In genomic region chr11:2272241-2272945, GRCh38 we compare ENCODE assay signal across 24 cellular contexts. TPM values are rescaled to one million over a fixed set of nuclear protein-coding genes. Genes with fewer than 3 reads are reported as not detected.
DNase-seq lines count a peak whose midpoint lies in the region; ATAC-seq and TF ChIP-seq lines count a peak whose summit lies in the region.
"Had no signal": no experiment of that assay in that cellular context is flagged by ENCODE, and none has a peak within 500 bp of the region (broad histone marks: within the 10 kb centered on the region; RNA-seq: fewer than 3 reads in every experiment).

No MANE protein-coding gene starts in this region.

- peaks cover 12% of the 10 kb centered on the region for H3K4me1 ChIP-seq in upper lobe of right lung

- no peak overlapping the region for H3K27ac Mint-ChIP-seq in activated T-helper 2 cell treated with anti-CD3 and anti-CD28 coated beads, Interferon-gamma antibody, Interleukin-2, Interleukin-4, amounts not matched to agents 10 μg/mL and 5 μg/mL and 100 μg/mL, durations not matched to agents 14 hours and 24 hours and 36 hours
- no peak overlapping the region for H3K27ac Mint-ChIP-seq in natural killer cell treated with Interleukin-12 subunit alpha and Interleukin-12 subunit beta and Interleukin-15 and Interleukin-18, amount 100 ng/mL, for 72 hours
- H3K27ac Mint-ChIP-seq: activated naive CD8-positive, alpha-beta T cell treated with anti-CD3 and anti-CD28 coated beads for 36 hours; activated T-cell treated with anti-CD3 and anti-CD28 coated beads, Interleukin-2, amount 50 U/mL, for 72 hours had no signal

- H3K4me3 ChIP-seq in upper lobe of right lung, result no peak overlapping the region
- H3K4me3 ChIP-seq: BLaER1, body of pancreas, HAP-1, thyroid gland had no signal

- no peaks in the 10 kb centered on the region for H3K9me3 Mint-ChIP-seq in activated T-cell treated with anti-CD3 and anti-CD28 coated beads, Interleukin-2, amount 50 U/mL, for 4 hours
- no peaks in the 10 kb centered on the region for H3K9me3 Mint-ChIP-seq in activated T-helper 2 cell treated with anti-CD3 and anti-CD28 coated beads, Interferon-gamma antibody, Interleukin-2, Interleukin-4, amounts not matched to agents 10 μg/mL and 5 μg/mL and 100 μg/mL, durations not matched to agents 14 hours and 24 hours and 36 hours
- H3K9me3 Mint-ChIP-seq in natural killer cell treated with Interleukin-12 subunit alpha and Interleukin-12 subunit beta and Interleukin-15 and Interleukin-18, amount 100 ng/mL, for 72 hours, result no peaks in the 10 kb centered on the region
- H3K9me3 Mint-ChIP-seq: activated naive CD8-positive, alpha-beta T cell treated with anti-CD3 and anti-CD28 coated beads for 36 hours; activated T-cell treated with anti-CD3 and anti-CD28 coated beads, Interleukin-2, amount 50 U/mL, for 72 hours; naive thymus-derived CD8-positive, alpha-beta T cell had no signal

- intact Hi-C loops in activated T-helper 2 cell treated with anti-CD3 and anti-CD28 coated beads, Interferon-gamma antibody, Interleukin-2, Interleukin-4, amounts not matched to agents 10 μg/mL and 5 μg/mL and 100 μg/mL, durations not matched to agents 14 hours and 24 hours and 36 hours (cut with micrococcal nuclease), result no loop called here
- intact Hi-C loops in upper lobe of right lung (cut with DNase I), result no loop called here

- H3K27ac ChIP-seq in upper lobe of right lung, result no peak overlapping the region
- H3K27ac ChIP-seq: BLaER1, body of pancreas had no signal

- H3K27me3 ChIP-seq in upper lobe of right lung, result peaks cover 29% of the 10 kb centered on the region
- H3K27me3 ChIP-seq: thyroid gland had no signal

- H3K4me1 Mint-ChIP-seq in activated T-cell treated with anti-CD3 and anti-CD28 coated beads, Interleukin-2, amount 50 U/mL, for 4 hours (ENCODE audit: low read depth), result peaks cover 17% of the 10 kb centered on the region
- peaks cover 1% of the 10 kb centered on the region for H3K4me1 Mint-ChIP-seq in activated T-helper 2 cell treated with anti-CD3 and anti-CD28 coated beads, Interferon-gamma antibody, Interleukin-2, Interleukin-4, amounts not matched to agents 10 μg/mL and 5 μg/mL and 100 μg/mL, durations not matched to agents 14 hours and 24 hours and 36 hours (ENCODE audit: low read depth)
- peaks cover 14 to 16% of the 10 kb centered on the region in 2 donors for H3K4me1 Mint-ChIP-seq in natural killer cell treated with Interleukin-12 subunit alpha and Interleukin-12 subunit beta and Interleukin-15 and Interleukin-18, amount 100 ng/mL, for 72 hours (ENCODE audit: low read depth in 2 of 2)

- no peak for TF ChIP-seq CTCF in upper lobe of right lung (IDR thresholded peaks at IDR 0.05)

- H3K4me3 Mint-ChIP-seq in activated T-cell treated with anti-CD3 and anti-CD28 coated beads, Interleukin-2, amount 50 U/mL, for 4 hours, result peak overlapping the region; percentile 17
- no peak overlapping the region for H3K4me3 Mint-ChIP-seq in activated T-helper 2 cell treated with anti-CD3 and anti-CD28 coated beads, Interferon-gamma antibody, Interleukin-2, Interleukin-4, amounts not matched to agents 10 μg/mL and 5 μg/mL and 100 μg/mL, durations not matched to agents 14 hours and 24 hours and 36 hours (ENCODE audit: low read depth)
- peak overlapping the region; percentile 20 for H3K4me3 Mint-ChIP-seq in natural killer cell treated with Interleukin-12 subunit alpha and Interleukin-12 subunit beta and Interleukin-15 and Interleukin-18, amount 100 ng/mL, for 72 hours

- H3K27me3 Mint-ChIP-seq in activated T-cell treated with anti-CD3 and anti-CD28 coated beads, Interleukin-2, amount 50 U/mL, for 4 hours (ENCODE audit: low read depth), result peaks cover 31% of the 10 kb centered on the region
- H3K27me3 Mint-ChIP-seq in activated T-helper 2 cell treated with anti-CD3 and anti-CD28 coated beads, Interferon-gamma antibody, Interleukin-2, Interleukin-4, amounts not matched to agents 10 μg/mL and 5 μg/mL and 100 μg/mL, durations not matched to agents 14 hours and 24 hours and 36 hours (ENCODE audit: low read depth), result peaks cover 24% of the 10 kb centered on the region
- peaks cover 2 to 6% of the 10 kb centered on the region in 2 donors for H3K27me3 Mint-ChIP-seq in natural killer cell treated with Interleukin-12 subunit alpha and Interleukin-12 subunit beta and Interleukin-15 and Interleukin-18, amount 100 ng/mL, for 72 hours

- no peaks in the 10 kb centered on the region for H3K36me3 Mint-ChIP-seq in activated T-cell treated with anti-CD3 and anti-CD28 coated beads, Interleukin-2, amount 50 U/mL, for 4 hours (ENCODE audit: insufficient read depth)
- H3K36me3 Mint-ChIP-seq in activated T-helper 2 cell treated with anti-CD3 and anti-CD28 coated beads, Interferon-gamma antibody, Interleukin-2, Interleukin-4, amounts not matched to agents 10 μg/mL and 5 μg/mL and 100 μg/mL, durations not matched to agents 14 hours and 24 hours and 36 hours (ENCODE audit: low read depth), result no peaks in the 10 kb centered on the region
- no peaks in the 10 kb centered on the region for H3K36me3 Mint-ChIP-seq in natural killer cell treated with Interleukin-12 subunit alpha and Interleukin-12 subunit beta and Interleukin-15 and Interleukin-18, amount 100 ng/mL, for 72 hours
- H3K36me3 Mint-ChIP-seq: activated naive CD8-positive, alpha-beta T cell treated with anti-CD3 and anti-CD28 coated beads for 36 hours; naive thymus-derived CD8-positive, alpha-beta T cell had no signal

- ATAC-seq in activated T-cell treated with anti-CD3 and anti-CD28 coated beads, Interleukin-2, amount 50 U/mL, for 4 hours, result no peak
- no peak for ATAC-seq in natural killer cell treated with Interleukin-12 subunit alpha and Interleukin-12 subunit beta and Interleukin-15 and Interleukin-18, amount 100 ng/mL, for 72 hours
- ATAC-seq in upper lobe of right lung (no peak), HG03460 (IDR thresholded peaks at IDR 0.05; ENCODE audit: unreplicated experiment) (no peak), GM18511 (IDR thresholded peaks at IDR 0.05; ENCODE audit: unreplicated experiment) (no peak)
- ATAC-seq: activated T-cell treated with anti-CD3 and anti-CD28 coated beads, Interleukin-2, amount 50 U/mL, for 72 hours; body of pancreas; naive thymus-derived CD8-positive, alpha-beta T cell had no signal

- no peaks in the 10 kb centered on the region for H3K9me3 ChIP-seq in upper lobe of right lung
- H3K9me3 ChIP-seq: body of pancreas, HAP-1, thyroid gland had no signal

- no peaks in the 10 kb centered on the region for H3K36me3 ChIP-seq in upper lobe of right lung
- H3K36me3 ChIP-seq: BLaER1, HAP-1, thyroid gland had no signal

- no peak for DNase-seq in activated T-cell treated with anti-CD3 and anti-CD28 coated beads, Interleukin-2, amount 50 U/mL, for 4 hours
- DNase-seq in activated T-cell treated with anti-CD3 and anti-CD28 coated beads for 4 hours (no peak), upper lobe of right lung (peak; percentile 42), DMS 273 treated with DMSO at 0.1 percent for 48 hours (lab: John Stamatoyannopoulos, UW) (no peak)
- DNase-seq in activated T-helper 2 cell treated with anti-CD3 and anti-CD28 coated beads, Interferon-gamma antibody, Interleukin-2, Interleukin-4, amounts not matched to agents 10 μg/mL and 5 μg/mL and 100 μg/mL, durations not matched to agents 14 hours and 24 hours and 36 hours (ENCODE audit: low spot score), result peak; percentile 6
- no peak for DNase-seq in natural killer cell treated with Interleukin-12 subunit alpha and Interleukin-12 subunit beta and Interleukin-15 and Interleukin-18, amount 100 ng/mL, for 72 hours (ENCODE audit: low spot score)
- DNase-seq: 8988T; activated CD4-positive, alpha-beta T cell treated with anti-CD3 and anti-CD28 coated beads, Interleukin-2, amount 50 U/mL, for 4 hours; activated naive CD8-positive, alpha-beta T cell treated with anti-CD3 and anti-CD28 coated beads for 36 hours; activated T-cell treated with anti-CD3 and anti-CD28 coated beads, Interleukin-2, amount 50 U/mL, for 72 hours; hypothalamus; mesenchymal stem cell; NCI-H2171 treated with DMSO at 0.1 percent for 48 hours; SHP77 treated with DMSO at 0.1 percent for 48 hours; thyroid gland had no signal

RNA-seq across cellular contexts. Expression of gene ASCL2, which starts 2.0 kb away (rescaled TPM):
- 1 to 10 TPM; 1.2 to 2.4 (median 1.7) TPM for total RNA-seq in activated T-cell treated with anti-CD3 and anti-CD28 coated beads, Interleukin-2, amount 50 U/mL, for 4 hours
- 0.23 and 0.25 TPM in 2 replicates for total RNA-seq in activated T-helper 2 cell treated with anti-CD3 and anti-CD28 coated beads, Interferon-gamma antibody, Interleukin-2, Interleukin-4, amounts not matched to agents 10 μg/mL and 5 μg/mL and 100 μg/mL, durations not matched to agents 14 hours and 24 hours and 36 hours
- total RNA-seq in natural killer cell treated with Interleukin-12 subunit alpha and Interleukin-12 subunit beta and Interleukin-15 and Interleukin-18, amount 100 ng/mL, for 72 hours, result 1 to 10 TPM; 2.5 to 5.3 TPM
- total RNA-seq in upper lobe of right lung, result 2.2 TPM
- total RNA-seq: fibroblast of villous mesenchyme; OCI-LY7; T-helper 1 cell treated with Interleukin-12 subunit alpha and Interleukin-12 subunit beta and Interleukin-4 antibody, amounts not matched to agents 30 ng/mL and 1 ng/mL, for 36 hours had no signal

RNA-seq across cellular contexts. Expression of gene C11orf21, which starts 29.3 kb away (rescaled TPM):
- total RNA-seq in activated T-cell treated with anti-CD3 and anti-CD28 coated beads, Interleukin-2, amount 50 U/mL, for 4 hours, result 1 to 10 TPM; 1.3 to 2.9 (median 1.8) TPM
- 3.1 and 3.4 TPM in 2 replicates for total RNA-seq in activated T-helper 2 cell treated with anti-CD3 and anti-CD28 coated beads, Interferon-gamma antibody, Interleukin-2, Interleukin-4, amounts not matched to agents 10 μg/mL and 5 μg/mL and 100 μg/mL, durations not matched to agents 14 hours and 24 hours and 36 hours
- total RNA-seq in natural killer cell treated with Interleukin-12 subunit alpha and Interleukin-12 subunit beta and Interleukin-15 and Interleukin-18, amount 100 ng/mL, for 72 hours, result 1 to 10 TPM; 7.2 to 7.6 TPM
- 6.5 TPM for total RNA-seq in upper lobe of right lung
- total RNA-seq: fibroblast of villous mesenchyme had no signal

RNA-seq across cellular contexts. Expression of gene TSPAN32, which starts 29.4 kb away (rescaled TPM):
- 1 to 10 TPM; 2.9 to 4.6 (median 4.3) TPM for total RNA-seq in activated T-cell treated with anti-CD3 and anti-CD28 coated beads, Interleukin-2, amount 50 U/mL, for 4 hours
- total RNA-seq in activated T-helper 2 cell treated with anti-CD3 and anti-CD28 coated beads, Interferon-gamma antibody, Interleukin-2, Interleukin-4, amounts not matched to agents 10 μg/mL and 5 μg/mL and 100 μg/mL, durations not matched to agents 14 hours and 24 hours and 36 hours, result 4.6 and 4.8 TPM in 2 replicates
- 1 to 10 TPM; 4.3 to 9.9 TPM for total RNA-seq in natural killer cell treated with Interleukin-12 subunit alpha and Interleukin-12 subunit beta and Interleukin-15 and Interleukin-18, amount 100 ng/mL, for 72 hours
- total RNA-seq in upper lobe of right lung, result 12.2 TPM

Comparison
In these comparisons a context has a peak if more than half of its experiments do, and no peak if none do; other contexts are left out.
1. DNase-seq: peak in activated T-helper 2 cell treated with anti-CD3 and anti-CD28 coated beads, Interferon-gamma antibody, Interleukin-2, Interleukin-4, amounts not matched to agents 10 μg/mL and 5 μg/mL and 100 μg/mL, durations not matched to agents 14 hours and 24 hours and 36 hours (single experiment) and upper lobe of right lung (single experiment); none in activated T-cell treated with anti-CD3 and anti-CD28 coated beads, Interleukin-2, amount 50 U/mL, for 4 hours (single experiment), activated T-cell treated with anti-CD3 and anti-CD28 coated beads for 4 hours (single experiment), natural killer cell treated with Interleukin-12 subunit alpha and Interleukin-12 subunit beta and Interleukin-15 and Interleukin-18, amount 100 ng/mL, for 72 hours (single experiment) and DMS 273 treated with DMSO at 0.1 percent for 48 hours (single experiment).